25 cellular contexts compared by ENCODE assay signal in the genomic region with DNA sequence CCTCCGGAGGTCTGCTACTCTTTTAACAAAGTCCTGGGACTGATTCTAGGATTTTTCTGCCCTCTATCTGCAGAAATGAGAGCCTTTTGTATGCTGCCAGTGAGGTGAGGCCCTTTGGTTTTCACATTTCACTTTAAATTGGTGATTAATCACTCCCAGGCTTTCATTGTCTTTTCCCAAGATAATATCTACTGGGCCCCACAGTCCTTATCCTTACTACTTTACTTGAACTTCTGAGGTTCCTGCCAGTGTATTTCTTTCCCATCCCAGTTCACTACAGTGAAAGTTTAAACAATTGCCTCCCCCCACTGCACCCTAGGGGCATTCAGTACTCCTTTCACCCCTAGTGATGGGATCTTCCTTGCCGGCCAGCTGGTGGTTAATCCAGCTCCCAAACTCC.
"Had no signal": no experiment of that assay in that cellular context is flagged by ENCODE, and none has a peak within 500 bp of the region (broad histone marks: within the 10 kb centered on the region; RNA-seq: fewer than 3 reads in every experiment).

No MANE protein-coding gene starts in this region.

- H3K9me3 ChIP-seq: adrenal gland, breast epithelium had no signal

- H3K36me3 ChIP-seq: adrenal gland, breast epithelium had no signal

- DNase-seq: activated CD4-positive, alpha-beta T cell treated with anti-CD3 and anti-CD28 coated beads for 48 hours; activated CD4-positive, alpha-beta T cell treated with anti-CD3 and anti-CD28 coated beads, Interleukin-2, amount 50 U/mL, for 4 hours; activated CD4-positive, CD25-positive, alpha-beta regulatory T cell treated with anti-CD3 and anti-CD28 coated beads, Interleukin-2, amount 50 U/mL, for 72 hours; activated CD8-positive, alpha-beta memory T cell treated with anti-CD3 and anti-CD28 coated beads, Interleukin-2, amount 50 U/mL, for 48 hours; activated CD8-positive, alpha-beta T cell treated with anti-CD3 and anti-CD28 coated beads, Interleukin-2, amount 10 ng/mL, durations not matched to agents 7 days and 5 days; activated naive CD4-positive, alpha-beta T cell treated with anti-CD3 and anti-CD28 coated beads, Interleukin-2, amount 50 U/mL, for 16 hours; activated naive CD8-positive, alpha-beta T cell treated with anti-CD3 and anti-CD28 coated beads, Interleukin-2, amount 10 ng/mL, durations not matched to agents 7 days and 5 days; activated T-cell treated with anti-CD3 and anti-CD28 coated beads, Interleukin-2, amount 50 U/mL, for 1 hour; adrenal gland; aorta; caudate nucleus; KG1; NCI-H1092; NCI-H1417; NCI-H1930; NCI-H2171 treated with DMSO at 0.1 percent for 48 hours; NCI-H226; NCI-H526; NCI-H82; NK-92 treated with Interleukin-12 subunit alpha and Interleukin-12 subunit beta, amount 100 ng/mL, for 24 hours; OCI-M1; SIG-M5; T-helper 1 cell had no signal

- H3K36me3 Mint-ChIP-seq: activated naive CD8-positive, alpha-beta T cell treated with anti-CD3 and anti-CD28 coated beads, Interleukin-2, amount 10 ng/mL, durations not matched to agents 7 days and 5 days had no signal

- H3K4me3 Mint-ChIP-seq: activated CD8-positive, alpha-beta T cell treated with anti-CD3 and anti-CD28 coated beads, Interleukin-2, amount 10 ng/mL, durations not matched to agents 7 days and 5 days; activated naive CD8-positive, alpha-beta T cell treated with anti-CD3 and anti-CD28 coated beads, Interleukin-2, amount 10 ng/mL, durations not matched to agents 7 days and 5 days; WTC11 had no signal

- H3K4me1 ChIP-seq: adrenal gland had no signal

- H3K27ac Mint-ChIP-seq: activated CD8-positive, alpha-beta T cell treated with anti-CD3 and anti-CD28 coated beads, Interleukin-2, amount 10 ng/mL, durations not matched to agents 7 days and 5 days; WTC11 had no signal

- H3K4me3 ChIP-seq: adrenal gland, breast epithelium had no signal

- ATAC-seq: activated CD8-positive, alpha-beta T cell treated with anti-CD3 and anti-CD28 coated beads, Interleukin-2, amount 10 ng/mL, durations not matched to agents 7 days and 5 days; WTC11 had no signal

- H3K27me3 Mint-ChIP-seq: activated naive CD8-positive, alpha-beta T cell treated with anti-CD3 and anti-CD28 coated beads, Interleukin-2, amount 10 ng/mL, durations not matched to agents 7 days and 5 days had no signal

- H3K27me3 ChIP-seq: adrenal gland, breast epithelium had no signal

- H3K27ac ChIP-seq: adrenal gland, breast epithelium had no signal
